Comparison of ENCODE assay signal across 13 cellular contexts in genomic region chr12:120399531-120399930, GRCh38. TPM values are rescaled to one million over a fixed set of nuclear protein-coding genes. Genes with fewer than 3 reads are reported as not detected.
DNase-seq lines count a peak whose midpoint lies in the region; ATAC-seq and TF ChIP-seq lines count a peak whose summit lies in the region.
"Had no signal": no experiment of that assay in that cellular context is flagged by ENCODE, and none has a peak within 500 bp of the region (broad histone marks: within the 10 kb centered on the region; RNA-seq: fewer than 3 reads in every experiment).

No MANE protein-coding gene starts in this region.

- H3K9me3 ChIP-seq in mesenchymal stem cell (ENCODE audit: control insufficient read depth, low read length): no peaks in the 10 kb centered on the region
- H3K9me3 ChIP-seq: upper lobe of left lung had no signal

- no peak overlapping the region for H3K27ac Mint-ChIP-seq in HFFc6
- H3K27ac Mint-ChIP-seq: GM23338 had no signal

- H3K9ac ChIP-seq in mesenchymal stem cell (ENCODE audit: low read length): no peak overlapping the region

- H2BK12ac ChIP-seq in mesenchymal stem cell (ENCODE audit: low read length in 2 of 2): no peak overlapping the region

- H3K9me3 Mint-ChIP-seq in HFFc6: no peaks in the 10 kb centered on the region
- H3K9me3 Mint-ChIP-seq: GM23338 had no signal

- peaks cover 22 to 53% of the 10 kb centered on the region in 2 experiments for H3K27me3 ChIP-seq in mesenchymal stem cell (ENCODE audit: control insufficient read depth in 1 of 2, insufficient read depth in 1 of 2, low read length in 2 of 2)
- H3K27me3 ChIP-seq: upper lobe of left lung had no signal

- 33% methylated on average over 3 of the region's 5 CpGs for WGBS in mesenchymal stem cell

- no peaks in the 10 kb centered on the region for H3K79me1 ChIP-seq in mesenchymal stem cell (replicated peaks; ENCODE audit: low read length, poor library complexity, severe bottlenecking)

- no peak overlapping the region for H2BK5ac ChIP-seq in mesenchymal stem cell (ENCODE audit: low read depth, low read length, poor library complexity, severe bottlenecking)

- DNase-seq in activated CD4-positive, CD25-positive, alpha-beta regulatory T cell treated with anti-CD3 and anti-CD28 coated beads, Interleukin-2, amount 50 U/mL, for 72 hours: no peak
- DNase-seq in HFFc6 (peak; percentile 6), astrocyte of the hippocampus (ENCODE audit: low read depth, low spot score) (peak; percentile 44), mesenchymal stem cell (peak; percentile 89), midbrain (lab: John Stamatoyannopoulos, UW) (no peak), ACHN (no peak)
- DNase-seq: 8988T; activated effector memory CD4-positive, alpha-beta T cell treated with Interleukin-2 at 50 U/mL for 16 hours; occipital lobe; upper lobe of left lung had no signal

- no peak overlapping the region for H3K4ac ChIP-seq in mesenchymal stem cell (ENCODE audit: low read depth in 1 of 2, low read length in 2 of 2)

- ATAC-seq in activated CD4-positive, CD25-positive, alpha-beta regulatory T cell treated with anti-CD3 and anti-CD28 coated beads, Interleukin-2, amount 50 U/mL, for 24 hours: peak; percentile 38 to 69
- ATAC-seq in HG02840 (IDR thresholded peaks at IDR 0.05; ENCODE audit: low FRiP score, unreplicated experiment): no peak
- ATAC-seq: GM23338 had no signal

- no peak for TF ChIP-seq CTCF in HFFc6 (IDR thresholded peaks at IDR 0.05)

- no peak overlapping the region for H3K27ac ChIP-seq in mesenchymal stem cell (ENCODE audit: low read length, poor library complexity, severe bottlenecking)
- H3K27ac ChIP-seq: upper lobe of left lung had no signal

- no peak overlapping the region for H4K91ac ChIP-seq in mesenchymal stem cell (ENCODE audit: low read length)

- in situ Hi-C loops in ACHN (cut with HindIII; ENCODE audit: low pct_ligation_motif_present, low pct_unique_long_range_greater_than_20kb, low sequenced_read_pairs): no loop called here

- no peaks in the 10 kb centered on the region for H3K4me1 ChIP-seq in mesenchymal stem cell (ENCODE audit: control insufficient read depth, insufficient read depth, low read depth, low read length)
- H3K4me1 ChIP-seq: upper lobe of left lung had no signal

- H3K36me3 ChIP-seq in mesenchymal stem cell (ENCODE audit: control insufficient read depth in 1 of 2, insufficient read depth in 2 of 2, low read depth in 1 of 2, low read length in 2 of 2): no peaks in the 10 kb centered on the region
- H3K36me3 ChIP-seq: upper lobe of left lung had no signal

- H2BK120ac ChIP-seq in mesenchymal stem cell (ENCODE audit: low read depth, low read length): no peak overlapping the region

- no peak overlapping the region for H3K18ac ChIP-seq in mesenchymal stem cell (ENCODE audit: low read depth in 1 of 2, low read length in 2 of 2)

- H3K4me3 ChIP-seq in mesenchymal stem cell (ENCODE audit: insufficient read depth in 1 of 2, low read depth in 1 of 2, low read length in 2 of 2): no peak overlapping the region
- H3K4me3 ChIP-seq: GM23338, upper lobe of left lung had no signal

- H2BK15ac ChIP-seq in mesenchymal stem cell (ENCODE audit: low read depth, poor library complexity, severe bottlenecking): no peak overlapping the region

- no peak overlapping the region for H2AK5ac ChIP-seq in mesenchymal stem cell (ENCODE audit: low read length, severe bottlenecking)

- H2AFZ ChIP-seq in mesenchymal stem cell (ENCODE audit: low read depth, low read length): no peak overlapping the region
- H2AFZ ChIP-seq: GM23338 had no signal

- no peak overlapping the region for H3K4me3 Mint-ChIP-seq in HFFc6
- H3K4me3 Mint-ChIP-seq: GM23338 had no signal

- peaks cover 9% of the 10 kb centered on the region for H3K4me1 Mint-ChIP-seq in HFFc6 (ENCODE audit: low read depth)

- no peak overlapping the region for H4K8ac ChIP-seq in mesenchymal stem cell (ENCODE audit: low read length)

- H3K23ac ChIP-seq in mesenchymal stem cell (ENCODE audit: low read length in 2 of 2): no peak overlapping the region

- no peak overlapping the region for H3K4me2 ChIP-seq in mesenchymal stem cell (ENCODE audit: low read length, poor library complexity, severe bottlenecking)
- H3K4me2 ChIP-seq: GM23338 had no signal

- H3K14ac ChIP-seq in mesenchymal stem cell (ENCODE audit: low read length in 2 of 2): no peak overlapping the region

- H3K36me3 Mint-ChIP-seq in HFFc6 (ENCODE audit: low read depth): 0 out of 2 replicates have a peak, but pooled peaks cover 4% of the 10 kb centered on the region

- H3K27me3 Mint-ChIP-seq in HFFc6 (ENCODE audit: insufficient read depth): peaks cover 33% of the 10 kb centered on the region

RNA-seq across cellular contexts. Expression of gene MSI1, which starts 30.6 kb away (rescaled TPM):
- total RNA-seq in HFFc6 (2021; fragmentation: NEBNext Ultra II Directional; extraction: Animal tissue kit (Norgen Biotek cat#: 25700)): not detected
- 0.06 TPM for polyA plus RNA-seq in mesenchymal stem cell (2013, experiment 1 of 2)
- 0.03 TPM for polyA plus RNA-seq in mesenchymal stem cell (2013, experiment 2 of 2)

RNA-seq across cellular contexts. Expression of gene COX6A1, which starts 38.4 kb away (rescaled TPM):
- 100 to 1,000 TPM; 356 to 391 (median 373) TPM for total RNA-seq in HFFc6 (2021; fragmentation: NEBNext Ultra II Directional; extraction: Animal tissue kit (Norgen Biotek cat#: 25700))
- polyA plus RNA-seq in mesenchymal stem cell (2013, experiment 1 of 2): 718 TPM
- 727 TPM for polyA plus RNA-seq in mesenchymal stem cell (2013, experiment 2 of 2)

RNA-seq across cellular contexts. Expression of gene TRIAP1, which starts 46.7 kb away (rescaled TPM):
- 10 to 100 TPM; 37.9 to 49.0 (median 41.6) TPM for total RNA-seq in HFFc6 (2021; fragmentation: NEBNext Ultra II Directional; extraction: Animal tissue kit (Norgen Biotek cat#: 25700))
- polyA plus RNA-seq in mesenchymal stem cell (2013, experiment 1 of 2): 51.1 TPM
- 56.2 TPM for polyA plus RNA-seq in mesenchymal stem cell (2013, experiment 2 of 2)

RNA-seq across cellular contexts. Expression of gene GATC, which starts 46.7 kb away (rescaled TPM):
- 10 to 100 TPM; 16.3 to 30.9 (median 24.0) TPM for total RNA-seq in HFFc6 (2021; fragmentation: NEBNext Ultra II Directional; extraction: Animal tissue kit (Norgen Biotek cat#: 25700))
- 17.7 TPM for polyA plus RNA-seq in mesenchymal stem cell (2013, experiment 1 of 2)
- polyA plus RNA-seq in mesenchymal stem cell (2013, experiment 2 of 2): 17.6 TPM

Comparison
In these comparisons a context has a peak if more than half of its experiments do, and no peak if none do; other contexts are left out.
1. DNase-seq: peak in HFFc6 (single experiment), astrocyte of the hippocampus (single experiment) and mesenchymal stem cell (single experiment); none in activated CD4-positive, CD25-positive, alpha-beta regulatory T cell treated with anti-CD3 and anti-CD28 coated beads, Interleukin-2, amount 50 U/mL, for 72 hours (single experiment), midbrain (single experiment) and ACHN (single experiment).